In the genomic region with DNA sequence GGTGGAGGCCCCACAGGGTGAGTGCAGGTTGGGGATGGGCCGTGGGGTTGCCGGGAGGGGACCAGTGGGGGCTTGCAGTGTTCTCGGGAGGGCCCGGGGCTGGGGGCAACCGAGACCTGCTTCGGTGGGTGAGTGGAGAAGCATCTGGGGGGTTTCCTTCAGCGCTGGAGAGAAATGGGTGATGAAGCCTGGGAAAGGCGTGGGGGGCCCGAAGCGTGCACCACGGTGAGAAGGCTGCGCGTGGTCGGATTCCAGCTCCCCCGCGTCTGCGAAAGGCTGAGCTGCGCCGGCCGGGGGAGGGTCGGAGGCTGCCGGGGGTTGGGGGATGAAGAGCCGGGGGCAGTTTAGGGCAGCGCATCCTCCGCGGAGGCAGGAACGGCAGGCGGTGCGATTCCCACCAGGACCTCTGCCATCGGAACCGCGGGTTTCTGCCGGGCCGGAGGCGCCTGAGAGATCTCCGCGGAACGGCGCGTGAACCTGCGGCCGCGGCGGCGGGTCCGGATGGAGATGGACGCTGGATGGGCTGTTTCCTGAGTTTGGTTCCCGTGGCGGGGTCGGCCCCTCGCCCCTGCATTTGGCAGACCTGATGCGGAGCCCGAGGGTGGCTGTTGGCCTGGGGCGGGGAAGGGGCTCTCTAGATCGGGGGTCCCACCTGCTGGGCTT, we compare ENCODE assay signal across 43 cellular contexts. TPM values are rescaled to one million over a fixed set of nuclear protein-coding genes. Genes with fewer than 3 reads are reported as not detected.
"Had no signal": no experiment of that assay in that cellular context is flagged by ENCODE, and none has a peak within 500 bp of the region (broad histone marks: within the 10 kb centered on the region; RNA-seq: fewer than 3 reads in every experiment).

No MANE protein-coding gene starts in this region.

- ATAC-seq: activated naive CD4-positive, alpha-beta T cell treated with anti-CD3 and anti-CD28 coated beads, Interleukin-2, amount 50 U/mL, for 72 hours; activated naive CD8-positive, alpha-beta T cell treated with anti-CD3 and anti-CD28 coated beads, Interleukin-2, amount 50 U/mL, for 24 hours; activated T-cell treated with anti-CD3 and anti-CD28 coated beads, Interleukin-2, amount 50 U/mL, for 4 hours; activated T-cell treated with anti-CD3 and anti-CD28 coated beads, Interleukin-2, amount 50 U/mL, for 72 hours; activated T-helper 17 cell treated with anti-CD3 and anti-CD28 coated beads, Interleukin-2, amount 50 U/mL, for 72 hours; body of pancreas had no signal

- H3K36me3 Mint-ChIP-seq: activated naive CD4-positive, alpha-beta T cell treated with anti-CD3 and anti-CD28 coated beads, Interleukin-2, amount 10 ng/mL, durations not matched to agents 7 days and 5 days; activated naive CD4-positive, alpha-beta T cell treated with anti-CD3 and anti-CD28 coated beads, Interleukin-2, amount 50 U/mL, for 24 hours; activated naive CD4-positive, alpha-beta T cell treated with anti-CD3 and anti-CD28 coated beads, Interleukin-2, amount 50 U/mL, for 72 hours; activated naive CD8-positive, alpha-beta T cell; activated naive CD8-positive, alpha-beta T cell treated with anti-CD3 and anti-CD28 coated beads, Interleukin-2, amount 10 ng/mL, durations not matched to agents 7 days and 5 days; brain had no signal

- H3K27ac ChIP-seq: adrenal gland, ascending aorta, body of pancreas, brain microvascular endothelial cell, breast epithelium, cardiac muscle cell had no signal

- H3K9me3 ChIP-seq: adrenal gland, ascending aorta, body of pancreas, breast epithelium had no signal

- H3K27me3 ChIP-seq: cardiac muscle cell had no signal

- H3K27ac Mint-ChIP-seq: activated naive CD4-positive, alpha-beta T cell treated with anti-CD3 and anti-CD28 coated beads for 36 hours; activated naive CD4-positive, alpha-beta T cell treated with anti-CD3 and anti-CD28 coated beads, Interleukin-2, amount 10 ng/mL, durations not matched to agents 7 days and 5 days; activated naive CD4-positive, alpha-beta T cell treated with anti-CD3 and anti-CD28 coated beads, Interleukin-2, amount 50 U/mL, for 24 hours; activated naive CD4-positive, alpha-beta T cell treated with anti-CD3 and anti-CD28 coated beads, Interleukin-2, amount 50 U/mL, for 72 hours; activated naive CD8-positive, alpha-beta T cell; activated naive CD8-positive, alpha-beta T cell treated with anti-CD3 and anti-CD28 coated beads for 36 hours; activated naive CD8-positive, alpha-beta T cell treated with anti-CD3 and anti-CD28 coated beads, Interleukin-2, amount 10 ng/mL, durations not matched to agents 7 days and 5 days; activated naive CD8-positive, alpha-beta T cell treated with anti-CD3 and anti-CD28 coated beads, Interleukin-2, amount 50 U/mL, for 24 hours; activated T-cell treated with anti-CD3 and anti-CD28 coated beads, Interleukin-2, amount 50 U/mL, for 24 hours; activated T-cell treated with anti-CD3 and anti-CD28 coated beads, Interleukin-2, amount 50 U/mL, for 72 hours; activated T-helper 17 cell treated with anti-CD3 and anti-CD28 coated beads, Interleukin-2, amount 50 U/mL, for 72 hours; activated T-helper 2 cell treated with anti-CD3 and anti-CD28 coated beads, Interferon-gamma antibody, Interleukin-2, Interleukin-4, amounts not matched to agents 10 μg/mL and 5 μg/mL and 100 μg/mL, durations not matched to agents 14 hours and 24 hours and 36 hours; brain had no signal

- H3K4me3 Mint-ChIP-seq: activated naive CD4-positive, alpha-beta T cell treated with anti-CD3 and anti-CD28 coated beads for 36 hours; activated naive CD4-positive, alpha-beta T cell treated with anti-CD3 and anti-CD28 coated beads, Interleukin-2, amount 10 ng/mL, durations not matched to agents 7 days and 5 days; activated naive CD4-positive, alpha-beta T cell treated with anti-CD3 and anti-CD28 coated beads, Interleukin-2, amount 50 U/mL, for 24 hours; activated naive CD8-positive, alpha-beta T cell; activated naive CD8-positive, alpha-beta T cell treated with anti-CD3 and anti-CD28 coated beads for 36 hours; activated naive CD8-positive, alpha-beta T cell treated with anti-CD3 and anti-CD28 coated beads, Interleukin-2, amount 10 ng/mL, durations not matched to agents 7 days and 5 days; activated naive CD8-positive, alpha-beta T cell treated with anti-CD3 and anti-CD28 coated beads, Interleukin-2, amount 50 U/mL, for 24 hours; activated T-cell treated with anti-CD3 and anti-CD28 coated beads, Interleukin-2, amount 50 U/mL, for 24 hours; activated T-cell treated with anti-CD3 and anti-CD28 coated beads, Interleukin-2, amount 50 U/mL, for 4 hours; activated T-cell treated with anti-CD3 and anti-CD28 coated beads, Interleukin-2, amount 50 U/mL, for 72 hours; activated T-helper 17 cell treated with anti-CD3 and anti-CD28 coated beads, Interleukin-2, amount 50 U/mL, for 72 hours; brain; central memory CD8-positive, alpha-beta T cell had no signal

- H3K4me1 ChIP-seq: adrenal gland, body of pancreas, breast epithelium had no signal

- H3K36me3 ChIP-seq: adrenal gland, ascending aorta, brain microvascular endothelial cell, breast epithelium, cardiac muscle cell had no signal

- H3K9me3 Mint-ChIP-seq: activated naive CD4-positive, alpha-beta T cell treated with anti-CD3 and anti-CD28 coated beads for 36 hours; activated naive CD4-positive, alpha-beta T cell treated with anti-CD3 and anti-CD28 coated beads, Interleukin-2, amount 50 U/mL, for 24 hours; activated naive CD4-positive, alpha-beta T cell treated with anti-CD3 and anti-CD28 coated beads, Interleukin-2, amount 50 U/mL, for 72 hours; activated naive CD8-positive, alpha-beta T cell treated with anti-CD3 and anti-CD28 coated beads, Interleukin-2, amount 50 U/mL, for 24 hours; activated T-cell treated with anti-CD3 and anti-CD28 coated beads, Interleukin-2, amount 50 U/mL, for 24 hours; activated T-cell treated with anti-CD3 and anti-CD28 coated beads, Interleukin-2, amount 50 U/mL, for 4 hours; activated T-cell treated with anti-CD3 and anti-CD28 coated beads, Interleukin-2, amount 50 U/mL, for 72 hours; activated T-helper 17 cell treated with anti-CD3 and anti-CD28 coated beads, Interleukin-2, amount 50 U/mL, for 72 hours; activated T-helper 2 cell treated with anti-CD3 and anti-CD28 coated beads, Interferon-gamma antibody, Interleukin-2, Interleukin-4, amounts not matched to agents 10 μg/mL and 5 μg/mL and 100 μg/mL, durations not matched to agents 14 hours and 24 hours and 36 hours; central memory CD8-positive, alpha-beta T cell had no signal

- H3K4me3 ChIP-seq: adrenal gland, ascending aorta, body of pancreas, breast epithelium, cardiac muscle cell had no signal

- FAIRE-seq: astrocyte, bronchial epithelial cell had no signal

- H3K27me3 Mint-ChIP-seq: brain had no signal

- H3K4me1 Mint-ChIP-seq: activated naive CD4-positive, alpha-beta T cell treated with anti-CD3 and anti-CD28 coated beads, Interleukin-2, amount 50 U/mL, for 24 hours; activated T-helper 17 cell treated with anti-CD3 and anti-CD28 coated beads, Interleukin-2, amount 50 U/mL, for 72 hours had no signal

- DNase-seq: activated effector memory CD4-positive, alpha-beta T cell treated with anti-CD3 and anti-CD28 coated beads, Interleukin-2, amount 50 U/mL, for 16 hours; activated effector memory CD4-positive, alpha-beta T cell treated with Interleukin-2 at 50 U/mL for 16 hours; activated gamma-delta T cell; activated gamma-delta T cell treated with Interleukin-2 at 50 U/mL for 16 hours; activated naive CD4-positive, alpha-beta T cell; activated naive CD4-positive, alpha-beta T cell treated with anti-CD3 and anti-CD28 coated beads for 36 hours; activated naive CD4-positive, alpha-beta T cell treated with anti-CD3 and anti-CD28 coated beads, Interleukin-2, amount 10 ng/mL, durations not matched to agents 7 days and 5 days; activated naive CD4-positive, alpha-beta T cell treated with anti-CD3 and anti-CD28 coated beads, Interleukin-2, amount 50 U/mL, for 16 hours; activated naive CD4-positive, alpha-beta T cell treated with Interleukin-2 at 50 U/mL for 16 hours; activated naive CD8-positive, alpha-beta T cell treated with anti-CD3 and anti-CD28 coated beads for 36 hours; activated naive CD8-positive, alpha-beta T cell treated with anti-CD3 and anti-CD28 coated beads, Interleukin-2, amount 10 ng/mL, durations not matched to agents 7 days and 5 days; activated naive CD8-positive, alpha-beta T cell treated with anti-CD3 and anti-CD28 coated beads, Interleukin-2, amount 50 U/mL, for 24 hours; activated T-cell treated with anti-CD3 and anti-CD28 coated beads for 4 hours; activated T-cell treated with anti-CD3 and anti-CD28 coated beads, Interleukin-2, amount 50 U/mL, for 1 hour; activated T-cell treated with anti-CD3 and anti-CD28 coated beads, Interleukin-2, amount 50 U/mL, for 24 hours; activated T-cell treated with anti-CD3 and anti-CD28 coated beads, Interleukin-2, amount 50 U/mL, for 4 hours; activated T-cell treated with anti-CD3 and anti-CD28 coated beads, Interleukin-2, amount 50 U/mL, for 48 hours; activated T-cell treated with anti-CD3 and anti-CD28 coated beads, Interleukin-2, amount 50 U/mL, for 72 hours; adrenal gland; amniotic stem cell; amygdala; anterior cingulate cortex; aorta; body of pancreas; brain microvascular endothelial cell; central memory CD4-positive, alpha-beta T cell; cerebellar nuclear complex had no signal

RNA-seq across cellular contexts. Expression of gene SSTR5, which starts 7.0 kb away (rescaled TPM):
- total RNA-seq: activated naive CD4-positive, alpha-beta T cell treated with anti-CD3 and anti-CD28 coated beads for 36 hours; activated naive CD4-positive, alpha-beta T cell treated with anti-CD3 and anti-CD28 coated beads, Interleukin-2, amount 50 U/mL, for 72 hours; activated naive CD8-positive, alpha-beta T cell treated with anti-CD3 and anti-CD28 coated beads for 36 hours; activated naive CD8-positive, alpha-beta T cell treated with anti-CD3 and anti-CD28 coated beads, Interleukin-2, amount 10 ng/mL, durations not matched to agents 7 days and 5 days; activated T-cell treated with anti-CD3 and anti-CD28 coated beads, Interleukin-2, amount 50 U/mL, for 4 hours; activated T-cell treated with anti-CD3 and anti-CD28 coated beads, Interleukin-2, amount 50 U/mL, for 72 hours; activated T-helper 17 cell treated with anti-CD3 and anti-CD28 coated beads, Interleukin-2, amount 50 U/mL, for 72 hours; activated T-helper 2 cell treated with anti-CD3 and anti-CD28 coated beads, Interferon-gamma antibody, Interleukin-2, Interleukin-4, amounts not matched to agents 10 μg/mL and 5 μg/mL and 100 μg/mL, durations not matched to agents 14 hours and 24 hours and 36 hours; ascending aorta; astrocyte; breast epithelium; bronchial epithelial cell; cardiac muscle cell; cerebellum; chondrocyte had no signal
- polyA plus RNA-seq: cardiac muscle cell had no signal

RNA-seq across cellular contexts. Expression of gene C1QTNF8, which starts 30.4 kb away (rescaled TPM):
- total RNA-seq: activated naive CD4-positive, alpha-beta T cell treated with anti-CD3 and anti-CD28 coated beads for 36 hours; activated naive CD4-positive, alpha-beta T cell treated with anti-CD3 and anti-CD28 coated beads, Interleukin-2, amount 50 U/mL, for 72 hours; activated naive CD8-positive, alpha-beta T cell treated with anti-CD3 and anti-CD28 coated beads for 36 hours; activated naive CD8-positive, alpha-beta T cell treated with anti-CD3 and anti-CD28 coated beads, Interleukin-2, amount 10 ng/mL, durations not matched to agents 7 days and 5 days; activated T-cell treated with anti-CD3 and anti-CD28 coated beads, Interleukin-2, amount 50 U/mL, for 4 hours; activated T-cell treated with anti-CD3 and anti-CD28 coated beads, Interleukin-2, amount 50 U/mL, for 72 hours; activated T-helper 17 cell treated with anti-CD3 and anti-CD28 coated beads, Interleukin-2, amount 50 U/mL, for 72 hours; activated T-helper 2 cell treated with anti-CD3 and anti-CD28 coated beads, Interferon-gamma antibody, Interleukin-2, Interleukin-4, amounts not matched to agents 10 μg/mL and 5 μg/mL and 100 μg/mL, durations not matched to agents 14 hours and 24 hours and 36 hours; ascending aorta; astrocyte; body of pancreas; breast epithelium; bronchial epithelial cell; cardiac septum; cerebellum; chondrocyte had no signal
- polyA plus RNA-seq: adipose tissue, cardiac muscle cell had no signal
